28 cellular contexts compared by ENCODE assay signal in the genomic region with DNA sequence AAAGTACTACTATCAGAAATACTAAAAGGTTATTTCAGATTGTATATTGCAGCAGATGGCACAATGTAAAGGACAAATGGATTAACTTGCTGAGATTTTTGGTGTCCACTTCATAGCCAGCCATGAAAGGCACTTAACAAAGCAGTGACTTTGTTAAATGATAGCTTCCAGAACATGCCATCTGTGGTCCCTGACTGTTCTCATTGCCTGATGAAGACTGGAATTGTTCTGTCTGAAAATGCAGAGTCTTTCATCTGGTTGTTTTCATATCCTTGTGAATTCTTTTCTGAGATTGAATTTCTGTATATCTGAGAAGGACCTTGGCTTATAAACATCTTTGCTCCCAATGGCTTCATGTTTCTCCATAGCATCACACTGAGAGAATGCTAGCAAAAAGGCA.
"Had no signal": no experiment of that assay in that cellular context is flagged by ENCODE, and none has a peak within 500 bp of the region (broad histone marks: within the 10 kb centered on the region; RNA-seq: fewer than 3 reads in every experiment).

No MANE protein-coding gene starts in this region.

- ATAC-seq: activated CD8-positive, alpha-beta T cell treated with anti-CD3 and anti-CD28 coated beads for 36 hours; activated T-cell treated with anti-CD3 and anti-CD28 coated beads, Interleukin-2, amount 50 U/mL, for 72 hours; activated T-helper 17 cell treated with anti-CD3 and anti-CD28 coated beads, Interleukin-2, amount 50 U/mL, for 72 hours; Right ventricle myocardium inferior had no signal

- DNase-seq: activated CD4-positive, alpha-beta T cell treated with anti-CD3 and anti-CD28 coated beads, Interleukin-2, amount 10 ng/mL, durations not matched to agents 24 days and 14 days; activated CD4-positive, alpha-beta T cell treated with anti-CD3 and anti-CD28 coated beads, Interleukin-2, amount 50 U/mL, for 4 hours; activated CD8-positive, alpha-beta T cell treated with anti-CD3 and anti-CD28 coated beads for 36 hours; activated effector memory CD4-positive, alpha-beta T cell treated with anti-CD3 and anti-CD28 coated beads, Interleukin-2, amount 50 U/mL, for 16 hours; activated naive CD4-positive, alpha-beta T cell; activated naive CD4-positive, alpha-beta T cell treated with anti-CD3 and anti-CD28 coated beads, Interleukin-2, amount 50 U/mL, for 16 hours; activated naive CD8-positive, alpha-beta T cell treated with anti-CD3 and anti-CD28 coated beads for 36 hours; activated T-cell treated with anti-CD3 and anti-CD28 coated beads, Interleukin-2, amount 50 U/mL, for 1 hour; activated T-cell treated with anti-CD3 and anti-CD28 coated beads, Interleukin-2, amount 50 U/mL, for 72 hours; amygdala; Kasumi-1; KG1; MG63; NCI-H1092; NCI-H1436 treated with DMSO at 0.1 percent for 48 hours; NCI-H1694 treated with DMSO at 0.1 percent for 48 hours; NCI-H2029 treated with DMSO at 0.1 percent for 48 hours; NCI-H2171 treated with DMSO at 0.1 percent for 48 hours; NCI-H446; NCI-H510A treated with DMSO at 0.1 percent for 48 hours; NCI-H748 treated with DMSO at 0.1 percent for 48 hours; NK-92 treated with Interleukin-12 subunit alpha and Interleukin-12 subunit beta, amount 100 ng/mL, for 24 hours; PC-9; SIG-M5; T1000; WERI-Rb-1 had no signal
